Comparison of ENCODE assay signal across 5 cellular contexts in the genomic region with DNA sequence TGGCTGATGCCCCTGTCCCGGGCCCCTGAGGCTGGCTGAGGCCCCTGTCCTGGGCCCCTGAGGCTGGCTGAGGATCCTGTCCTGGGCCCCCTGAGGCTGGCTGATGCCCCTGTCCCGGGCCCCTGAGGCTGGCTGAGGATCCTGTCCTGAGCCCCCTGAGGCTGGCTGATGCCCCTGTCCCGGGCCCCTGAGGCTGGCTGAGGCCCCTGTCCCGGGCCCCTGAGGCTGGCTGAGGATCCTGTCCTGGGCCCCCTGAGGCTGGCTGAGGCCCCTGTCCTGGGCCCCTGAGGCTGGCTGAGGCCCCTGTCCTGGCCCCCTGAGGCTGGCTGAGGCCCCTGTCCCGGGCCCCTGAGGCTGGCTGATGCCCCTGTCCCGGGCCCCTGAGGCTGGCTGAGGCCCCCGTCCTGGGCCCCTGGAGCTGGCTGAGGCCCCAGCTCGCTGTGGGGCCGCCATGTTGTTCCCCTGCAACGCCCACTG. TPM values are rescaled to one million over a fixed set of nuclear protein-coding genes. Genes with fewer than 3 reads are reported as not detected.
"Had no signal": no experiment of that assay in that cellular context is flagged by ENCODE, and none has a peak within 500 bp of the region (broad histone marks: within the 10 kb centered on the region; RNA-seq: fewer than 3 reads in every experiment).

No MANE protein-coding gene starts in this region.

RNA-seq across cellular contexts. Expression of gene MUC5AC, which starts 7.1 kb away (rescaled TPM):
- total RNA-seq: K562, M059J, Peyer's patch, SJCRH30, SK-MEL-5 had no signal
- polyA plus RNA-seq: K562 had no signal

RNA-seq across cellular contexts. Expression of gene MUC5B, which starts 58.0 kb away (rescaled TPM):
- total RNA-seq: M059J, SJCRH30 had no signal
